Comparison of ENCODE assay signal across 25 cellular contexts in the genomic region with DNA sequence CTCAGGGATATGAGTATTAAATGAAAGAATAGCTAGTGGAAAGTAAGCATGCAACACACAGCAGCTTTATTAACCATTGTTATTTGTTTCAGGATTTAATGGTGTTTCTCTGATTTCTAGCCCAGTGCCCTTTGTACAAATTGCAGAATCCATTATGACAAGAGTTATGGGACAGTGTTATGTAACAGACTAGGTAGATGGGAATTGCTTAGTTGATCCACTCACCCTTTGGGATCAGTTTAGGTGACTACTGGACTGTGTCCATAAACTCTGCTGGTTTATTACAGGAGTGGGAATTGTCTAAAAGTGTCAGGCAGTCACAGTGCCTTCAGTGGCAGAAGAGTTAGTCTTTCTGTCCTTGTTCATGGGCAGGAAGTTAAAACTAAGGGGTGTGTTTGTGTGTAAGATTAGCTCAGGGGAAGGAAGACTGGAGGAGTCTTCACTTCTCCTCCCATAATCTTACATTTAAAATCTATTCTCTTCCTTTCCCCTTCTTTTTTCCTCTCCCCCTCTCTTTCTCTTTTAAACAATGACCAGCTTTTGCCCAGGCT. TPM values are rescaled to one million over a fixed set of nuclear protein-coding genes. Genes with fewer than 3 reads are reported as not detected.
DNase-seq lines count a peak whose midpoint lies in the region; ATAC-seq, FAIRE-seq and TF ChIP-seq lines count a peak whose summit lies in the region.
"Had no signal": no experiment of that assay in that cellular context is flagged by ENCODE, and none has a peak within 500 bp of the region (broad histone marks: within the 10 kb centered on the region; RNA-seq: fewer than 3 reads in every experiment).

No MANE protein-coding gene starts in this region.

- intact Hi-C loops in PC-3 (cut with micrococcal nuclease): no loop called here

- peak; percentile 89 for FAIRE-seq in GM19239 (lab: Jason Lieb, UNC)
- FAIRE-seq: colon, D721Med, endometrium, islet of Langerhans had no signal

- H3K9me3 ChIP-seq in PC-3 (ENCODE audit: low read length) (no peaks in the 10 kb centered on the region), neuronal stem cell (replicated peaks in 1 of 2; ENCODE audit: control insufficient read depth in 2 of 2, insufficient read depth in 1 of 2, low read depth in 1 of 2, low read length in 2 of 2) (peaks cover 0 to 2% of the 10 kb centered on the region in 2 donors)
- H3K9me3 ChIP-seq: transverse colon had no signal

- no peaks in the 10 kb centered on the region for H3K79me1 ChIP-seq in neuronal stem cell (ENCODE audit: low read depth, low read length)

- no peak overlapping the region for H2BK120ac ChIP-seq in neuronal stem cell (ENCODE audit: low read depth, low read length)

- TF ChIP-seq CTCF in PC-3 (conservative IDR thresholded peaks at IDR 0.05; ENCODE audit: low read depth, low read length) (no peak), fibroblast of villous mesenchyme (IDR thresholded peaks at IDR 0.05; ENCODE audit: insufficient read depth, low read depth, low read length) (no peak)

- H3K27me3 ChIP-seq in PC-3 (ENCODE audit: low read length) (no peaks in the 10 kb centered on the region), neuronal stem cell (ENCODE audit: control insufficient read depth in 3 of 3, insufficient read depth in 3 of 3, low read depth in 1 of 3, low read length in 3 of 3) (no peaks in the 10 kb centered on the region)
- H3K27me3 ChIP-seq: hepatocyte, transverse colon had no signal

- BruUV-seq in PC-3 (replicated peaks; lab: Mats Ljungman, UMichigan): no TSS peak

- POLR2A ChIA-PET in PC-3 (lab: Charles Lee; ENCODE audit: unreplicated experiment): no interaction called here

- H3K4me2 ChIP-seq in PC-3 (ENCODE audit: low read length) (no peak overlapping the region), neuronal stem cell (ENCODE audit: insufficient read depth, low read length, poor library complexity, severe bottlenecking) (no peak overlapping the region)
- H3K4me2 ChIP-seq: hepatocyte had no signal

- H4K91ac ChIP-seq in neuronal stem cell (ENCODE audit: low read depth, low read length, poor library complexity): no peak overlapping the region

- H3K4me3 ChIP-seq in PC-3 (ENCODE audit: low read length): no peak overlapping the region
- no peak overlapping the region for H3K4me3 ChIP-seq in fibroblast of villous mesenchyme (ENCODE audit: low read depth, low read length)
- H3K4me3 ChIP-seq in neuronal stem cell (ENCODE audit: low read length in 2 of 2): no peak overlapping the region
- H3K4me3 ChIP-seq: GM23248, hepatocyte, lung, transverse colon had no signal

- H3K36me3 ChIP-seq in PC-3 (ENCODE audit: low read depth, low read length): no peaks in the 10 kb centered on the region
- peaks cover 0 to 7% of the 10 kb centered on the region in 2 donors for H3K36me3 ChIP-seq in neuronal stem cell (replicated peaks in 1 of 2; ENCODE audit: control insufficient read depth in 2 of 2, insufficient read depth in 2 of 2, low read length in 2 of 2)
- H3K36me3 ChIP-seq: transverse colon, WERI-Rb-1 had no signal

- H3K27ac ChIP-seq in PC-3 (ENCODE audit: low read length) (no peak overlapping the region), neuronal stem cell (replicated peaks; ENCODE audit: low read length) (no peak overlapping the region)
- H3K27ac ChIP-seq: GM23248, hepatocyte, transverse colon, WERI-Rb-1 had no signal

- H2BK12ac ChIP-seq in neuronal stem cell (ENCODE audit: low read length): no peak overlapping the region

- peaks cover 96% of the 10 kb centered on the region for H3K79me2 ChIP-seq in PC-3 (ENCODE audit: low read length)

- peak overlapping the region; percentile 52 for H3K27ac Mint-ChIP-seq in stimulated activated effector memory CD8-positive, alpha-beta T cell treated with anti-CD3 and anti-CD28 coated beads, Interleukin-12 subunit alpha, Interleukin-12 subunit beta, amount 100 ng/mL, for 72 hours
- H3K27ac Mint-ChIP-seq in stimulated activated memory B cell treated with anti-CD40 and anti-IgM and Interleukin-4, amounts not matched to agents 10 μg/mL and 1 μg/mL and 100 μg/mL, for 72 hours: no peak overlapping the region
- H3K27ac Mint-ChIP-seq: brain had no signal

- no peak overlapping the region for H2AFZ ChIP-seq in PC-3 (ENCODE audit: low read length)
- H2AFZ ChIP-seq in neuronal stem cell (ENCODE audit: low read length): no peak overlapping the region
- H2AFZ ChIP-seq: GM23248, hepatocyte had no signal

- peaks cover 12% of the 10 kb centered on the region for H3K36me3 Mint-ChIP-seq in stimulated activated effector memory CD8-positive, alpha-beta T cell treated with anti-CD3 and anti-CD28 coated beads, Interleukin-12 subunit alpha, Interleukin-12 subunit beta, amount 100 ng/mL, for 72 hours
- peaks cover 17% of the 10 kb centered on the region for H3K36me3 Mint-ChIP-seq in stimulated activated memory B cell treated with anti-CD40 and anti-IgM and Interleukin-4, amounts not matched to agents 10 μg/mL and 1 μg/mL and 100 μg/mL, for 72 hours

- H3K23ac ChIP-seq in neuronal stem cell (ENCODE audit: low read depth, low read length, poor library complexity): no peak overlapping the region

- H3K4me1 Mint-ChIP-seq in stimulated activated effector memory CD8-positive, alpha-beta T cell treated with anti-CD3 and anti-CD28 coated beads, Interleukin-12 subunit alpha, Interleukin-12 subunit beta, amount 100 ng/mL, for 72 hours: peaks cover 17% of the 10 kb centered on the region
- H3K4me1 Mint-ChIP-seq in stimulated activated memory B cell treated with anti-CD40 and anti-IgM and Interleukin-4, amounts not matched to agents 10 μg/mL and 1 μg/mL and 100 μg/mL, for 72 hours: peaks cover 42% of the 10 kb centered on the region

- DNase-seq in GM19239 (ENCODE audit: insufficient read length, low spot score): no peak
- no peak for DNase-seq in PC-3
- peak; percentile 41 for DNase-seq in fibroblast of villous mesenchyme (ENCODE audit: low read depth)
- no peak for DNase-seq in stimulated activated effector memory CD8-positive, alpha-beta T cell treated with anti-CD3 and anti-CD28 coated beads, Interleukin-12 subunit alpha, Interleukin-12 subunit beta, amount 100 ng/mL, for 72 hours (ENCODE audit: low spot score in 2 of 2)
- DNase-seq in neuronal stem cell (ENCODE audit: low spot score): no peak
- DNase-seq: activated CD4-positive, alpha-beta T cell treated with anti-CD3 and anti-CD28 coated beads, Interleukin-2, amount 50 U/mL, for 48 hours; activated T-cell treated with anti-CD3 and anti-CD28 coated beads, Interleukin-2, amount 50 U/mL, for 4 hours; GM23248; KG1; NCI-H1092 treated with DMSO at 0.1 percent for 48 hours; NCI-H2081 treated with DMSO at 0.1 percent for 48 hours; NCI-H510A treated with DMSO at 0.1 percent for 48 hours; transverse colon; WERI-Rb-1 had no signal

- H3K14ac ChIP-seq in neuronal stem cell (ENCODE audit: low read length): no peak overlapping the region

- no peaks in the 10 kb centered on the region for H3K27me3 Mint-ChIP-seq in stimulated activated memory B cell treated with anti-CD40 and anti-IgM and Interleukin-4, amounts not matched to agents 10 μg/mL and 1 μg/mL and 100 μg/mL, for 72 hours
- H3K27me3 Mint-ChIP-seq: brain had no signal

- H3K9me3 Mint-ChIP-seq in stimulated activated effector memory CD8-positive, alpha-beta T cell treated with anti-CD3 and anti-CD28 coated beads, Interleukin-12 subunit alpha, Interleukin-12 subunit beta, amount 100 ng/mL, for 72 hours: no peaks in the 10 kb centered on the region
- no peaks in the 10 kb centered on the region for H3K9me3 Mint-ChIP-seq in stimulated activated memory B cell treated with anti-CD40 and anti-IgM and Interleukin-4, amounts not matched to agents 10 μg/mL and 1 μg/mL and 100 μg/mL, for 72 hours
- H3K9me3 Mint-ChIP-seq: activated naive CD4-positive, alpha-beta T cell treated with anti-CD3 and anti-CD28 coated beads, Interleukin-2, amount 50 U/mL, for 72 hours; activated T-cell treated with anti-CD3 and anti-CD28 coated beads, Interleukin-2, amount 50 U/mL, for 4 hours had no signal

- no peak overlapping the region for H2AK5ac ChIP-seq in neuronal stem cell (ENCODE audit: low read depth, low read length)

- H4K20me1 ChIP-seq in PC-3 (ENCODE audit: low read length): no peaks in the 10 kb centered on the region; the same call in 1 of the 2 replicates

- H3K4me1 ChIP-seq in PC-3 (ENCODE audit: insufficient read depth, low read length) (no peaks in the 10 kb centered on the region), neuronal stem cell (ENCODE audit: control insufficient read depth in 2 of 2, insufficient read depth in 1 of 2, low read depth in 1 of 2, low read length in 2 of 2) (no peaks in the 10 kb centered on the region)

- H3K4ac ChIP-seq in neuronal stem cell (ENCODE audit: low read length): no peak overlapping the region

- no peak overlapping the region for H3K18ac ChIP-seq in neuronal stem cell (ENCODE audit: low read length)

- no peak overlapping the region for H2BK15ac ChIP-seq in neuronal stem cell (ENCODE audit: low read length)

- no peaks in the 10 kb centered on the region for H3K9me2 ChIP-seq in PC-3 (replicated peaks; ENCODE audit: low read length)

- peak; percentile 31 for ATAC-seq in PC-3
- ATAC-seq in stimulated activated effector memory CD8-positive, alpha-beta T cell treated with anti-CD3 and anti-CD28 coated beads, Interleukin-12 subunit alpha, Interleukin-12 subunit beta, amount 100 ng/mL, for 72 hours: no peak
- no peak for ATAC-seq in stimulated activated memory B cell treated with anti-CD40 and anti-IgM and Interleukin-4, amounts not matched to agents 10 μg/mL and 1 μg/mL and 100 μg/mL, for 72 hours
- no peak for ATAC-seq in GM19397 (IDR thresholded peaks at IDR 0.05; ENCODE audit: unreplicated experiment)
- ATAC-seq: activated naive CD4-positive, alpha-beta T cell treated with anti-CD3 and anti-CD28 coated beads, Interleukin-2, amount 50 U/mL, for 72 hours; activated T-cell treated with anti-CD3 and anti-CD28 coated beads, Interleukin-2, amount 50 U/mL, for 4 hours; sciatic nerve had no signal

- CTCF ChIA-PET in PC-3 (lab: Charles Lee): no interaction called here

- no peak overlapping the region for H2BK5ac ChIP-seq in neuronal stem cell (ENCODE audit: low read length)

- no peak overlapping the region for H3K9ac ChIP-seq in PC-3 (ENCODE audit: low read length)
- H3K9ac ChIP-seq in neuronal stem cell (ENCODE audit: low read depth, low read length, poor library complexity): no peak overlapping the region
- H3K9ac ChIP-seq: GM23248 had no signal

- H3K4me3 Mint-ChIP-seq in stimulated activated effector memory CD8-positive, alpha-beta T cell treated with anti-CD3 and anti-CD28 coated beads, Interleukin-12 subunit alpha, Interleukin-12 subunit beta, amount 100 ng/mL, for 72 hours: no peak overlapping the region
- no peak overlapping the region for H3K4me3 Mint-ChIP-seq in stimulated activated memory B cell treated with anti-CD40 and anti-IgM and Interleukin-4, amounts not matched to agents 10 μg/mL and 1 μg/mL and 100 μg/mL, for 72 hours
- H3K4me3 Mint-ChIP-seq: activated T-cell treated with anti-CD3 and anti-CD28 coated beads, Interleukin-2, amount 50 U/mL, for 4 hours; brain had no signal

- no peak overlapping the region for H4K8ac ChIP-seq in neuronal stem cell (ENCODE audit: low read depth, low read length)

- H3F3A ChIP-seq in PC-3 (ENCODE audit: low read length, unreplicated experiment): no peaks in the 10 kb centered on the region

RNA-seq across cellular contexts. Expression of a gene that starts 29.3 kb away (rescaled TPM):
- total RNA-seq in PC-3 (2014; rRNA removed) (52.2 and 61.5 TPM in 2 replicates), fibroblast of villous mesenchyme (9.7 and 10.4 TPM in 2 replicates)
- 14.8 TPM for polyA plus RNA-seq in neuronal stem cell (2013, experiment 1 of 2)
- polyA plus RNA-seq in neuronal stem cell (2013, experiment 2 of 2): 13.4 TPM
